ENCODE assay signal across 12 cellular contexts in genomic region chr10:12978885-12979284, GRCh38.
"Had no signal": no experiment of that assay in that cellular context is flagged by ENCODE, and none has a peak within 500 bp of the region (broad histone marks: within the 10 kb centered on the region; RNA-seq: fewer than 3 reads in every experiment).

No MANE protein-coding gene starts in this region.

- H3K27ac Mint-ChIP-seq: activated naive CD4-positive, alpha-beta T cell treated with anti-CD3 and anti-CD28 coated beads, Interleukin-2, amount 10 ng/mL, durations not matched to agents 7 days and 5 days; activated T-helper 17 cell treated with anti-CD3 and anti-CD28 coated beads, Interleukin-2, amount 50 U/mL, for 72 hours; WTC11 had no signal

- H3K27me3 ChIP-seq: pancreas, uterus had no signal

- H3K4me3 Mint-ChIP-seq: activated naive CD4-positive, alpha-beta T cell treated with anti-CD3 and anti-CD28 coated beads, Interleukin-2, amount 10 ng/mL, durations not matched to agents 7 days and 5 days; activated T-helper 17 cell treated with anti-CD3 and anti-CD28 coated beads, Interleukin-2, amount 50 U/mL, for 72 hours; WTC11 had no signal

- ATAC-seq: activated T-helper 17 cell treated with anti-CD3 and anti-CD28 coated beads, Interleukin-2, amount 50 U/mL, for 72 hours; left lobe of liver; pancreas; WTC11 had no signal

- H3K36me3 Mint-ChIP-seq: activated naive CD4-positive, alpha-beta T cell treated with anti-CD3 and anti-CD28 coated beads, Interleukin-2, amount 10 ng/mL, durations not matched to agents 7 days and 5 days; WTC11 had no signal

- H3K4me3 ChIP-seq: pancreas, stomach, uterus had no signal

- H3K9me3 Mint-ChIP-seq: activated naive CD4-positive, alpha-beta T cell treated with anti-CD3 and anti-CD28 coated beads, Interleukin-2, amount 10 ng/mL, durations not matched to agents 7 days and 5 days; activated T-helper 17 cell treated with anti-CD3 and anti-CD28 coated beads, Interleukin-2, amount 50 U/mL, for 72 hours; WTC11 had no signal

- DNase-seq: activated CD4-positive, alpha-beta T cell treated with anti-CD3 and anti-CD28 coated beads for 48 hours; activated naive CD4-positive, alpha-beta T cell treated with anti-CD3 and anti-CD28 coated beads, Interleukin-2, amount 10 ng/mL, durations not matched to agents 7 days and 5 days; foreskin melanocyte; head of caudate nucleus; mammary epithelial cell; pancreas; stimulated activated CD4-positive, alpha-beta T cell treated with anti-CD3 and anti-CD28 coated beads, Interleukin-4, amount 100 ng/mL, for 4 hours; stomach; uterus had no signal

- H3K36me3 ChIP-seq: pancreas, stomach, uterus had no signal

- H3K27ac ChIP-seq: pancreas, stomach, uterus had no signal

- H3K9me3 ChIP-seq: pancreas, stomach, uterus had no signal

- H3K4me1 Mint-ChIP-seq: activated naive CD4-positive, alpha-beta T cell treated with anti-CD3 and anti-CD28 coated beads, Interleukin-2, amount 10 ng/mL, durations not matched to agents 7 days and 5 days; activated T-helper 17 cell treated with anti-CD3 and anti-CD28 coated beads, Interleukin-2, amount 50 U/mL, for 72 hours had no signal

- H3K4me1 ChIP-seq: pancreas, stomach, uterus had no signal
